Comparison of ENCODE assay signal across 15 cellular contexts in the genomic region with DNA sequence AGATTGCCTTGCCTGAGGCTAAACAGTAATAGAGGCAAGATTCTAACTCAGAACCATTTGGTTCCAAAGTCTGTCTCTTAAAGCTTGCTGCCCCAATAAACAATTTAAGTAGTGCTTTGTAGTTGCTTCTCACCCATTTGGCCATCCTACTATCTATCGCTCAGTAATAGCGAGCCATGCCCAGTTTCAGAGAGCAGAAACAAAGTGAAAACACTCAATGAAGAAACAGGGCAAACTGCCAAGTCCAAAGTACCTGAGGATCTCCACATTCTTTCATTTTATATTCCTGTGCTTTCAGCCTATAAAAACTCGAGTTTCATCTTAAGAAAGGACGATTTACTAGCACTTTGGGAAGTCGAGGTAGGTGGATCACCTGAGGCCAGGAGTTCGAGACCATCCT.
"Had no signal": no experiment of that assay in that cellular context is flagged by ENCODE, and none has a peak within 500 bp of the region (broad histone marks: within the 10 kb centered on the region; RNA-seq: fewer than 3 reads in every experiment).

No MANE protein-coding gene starts in this region.

- H3K4me1 ChIP-seq: pancreas had no signal

- H3K36me3 ChIP-seq: pancreas, sigmoid colon, thoracic aorta had no signal

- H3K4me3 ChIP-seq: coronary artery, lower lobe of right lung, pancreas, sigmoid colon, thoracic aorta had no signal

- H3K9me3 ChIP-seq: lower lobe of right lung, sigmoid colon, thoracic aorta had no signal

- H3K27me3 ChIP-seq: foreskin keratinocyte, pancreas, sigmoid colon had no signal

- DNase-seq: activated CD4-positive, alpha-beta T cell treated with anti-CD3 and anti-CD28 coated beads for 4 hours; activated CD8-positive, alpha-beta memory T cell treated with anti-CD3 and anti-CD28 coated beads, Interleukin-2, amount 50 U/mL, for 4 hours; activated CD8-positive, alpha-beta T cell treated with anti-CD3 and anti-CD28 coated beads, Interleukin-2, amount 10 ng/mL, durations not matched to agents 7 days and 5 days; activated effector memory CD4-positive, alpha-beta T cell treated with anti-CD3 and anti-CD28 coated beads, Interleukin-2, amount 50 U/mL, for 16 hours; activated T-cell treated with anti-CD3 and anti-CD28 coated beads, Interleukin-2, amount 50 U/mL, for 48 hours; amygdala; foreskin keratinocyte; lower lobe of right lung; naive B cell; pancreas; sigmoid colon; stimulated activated CD4-positive, alpha-beta T cell treated with anti-CD3 and anti-CD28 coated beads, Interleukin-12 subunit alpha, Interleukin-12 subunit beta, amount 100 ng/mL, for 4 hours; stimulated activated CD4-positive, alpha-beta T cell treated with anti-CD3 and anti-CD28 coated beads, Interleukin-2, amount 100 ng/mL, for 24 hours had no signal

- H3K27ac ChIP-seq: coronary artery, lower lobe of right lung, pancreas, sigmoid colon, thoracic aorta had no signal
